In the genomic region with DNA sequence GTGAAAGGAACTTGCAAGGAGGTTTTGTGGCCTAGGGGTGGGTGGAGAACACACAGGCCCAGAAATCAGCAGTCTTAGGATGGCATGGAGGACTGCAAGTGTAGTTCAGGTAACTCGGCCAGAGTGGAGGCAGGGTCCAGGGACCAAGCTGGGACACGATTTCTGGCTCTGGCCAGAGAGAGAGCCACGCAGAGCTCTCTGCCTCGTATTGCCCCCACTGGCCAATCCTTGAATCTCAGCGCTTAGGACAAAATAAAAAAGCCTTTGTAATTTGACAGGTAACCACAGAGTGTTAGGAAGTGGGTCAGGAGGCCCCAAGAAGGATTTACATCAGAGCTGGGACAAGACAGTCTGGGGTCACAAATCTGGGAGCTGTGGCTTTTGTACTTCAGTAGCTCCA, we compare ENCODE assay signal across 10 cellular contexts. TPM values are rescaled to one million over a fixed set of nuclear protein-coding genes. Genes with fewer than 3 reads are reported as not detected.
A peak's percentile ranks its signal among the peaks of the same experiment; 100 is the strongest.
DNase-seq lines count a peak whose midpoint lies in the region; ATAC-seq and TF ChIP-seq lines count a peak whose summit lies in the region.
"Had no signal": no experiment of that assay in that cellular context is flagged by ENCODE, and none has a peak within 500 bp of the region (broad histone marks: within the 10 kb centered on the region; RNA-seq: fewer than 3 reads in every experiment).

No MANE protein-coding gene starts in this region.

- peaks cover 90% of the 10 kb centered on the region for H3K79me2 ChIP-seq in neural progenitor cell (ENCODE audit: low read depth)

- no peaks in the 10 kb centered on the region for H3K27me3 ChIP-seq in GM06990 (replicated peaks; ENCODE audit: control insufficient read depth, insufficient read depth, low read length)
- no peaks in the 10 kb centered on the region for H3K27me3 ChIP-seq in neural progenitor cell
- no peaks in the 10 kb centered on the region for H3K27me3 ChIP-seq in esophagus muscularis mucosa
- H3K27me3 ChIP-seq: gastroesophageal sphincter had no signal

- no peak overlapping the region for H2AFZ ChIP-seq in neural progenitor cell (replicated peaks)

- TF ChIP-seq EP300 in esophagus muscularis mucosa (IDR thresholded peaks at IDR 0.05), result no peak

- peaks cover 7% of the 10 kb centered on the region for H3K27me3 Mint-ChIP-seq in neural progenitor cell (ENCODE audit: insufficient read depth, low read depth)

- no peaks in the 10 kb centered on the region for H3K9me3 Mint-ChIP-seq in neural progenitor cell

- H3K4me3 Mint-ChIP-seq in neural progenitor cell, result no peak overlapping the region

- H3F3A ChIP-seq in neural progenitor cell (ENCODE audit: low read depth), result no peaks in the 10 kb centered on the region

- H3K36me3 Mint-ChIP-seq in neural progenitor cell, result peaks cover 11% of the 10 kb centered on the region

- no peak overlapping the region for H3K4me3 ChIP-seq in GM06990 (replicated peaks; ENCODE audit: low read depth, low read length)
- no peak overlapping the region for H3K4me3 ChIP-seq in choroid plexus epithelial cell (ENCODE audit: low read depth, low read length)
- H3K4me3 ChIP-seq in neural progenitor cell, result no peak overlapping the region
- no peak overlapping the region for H3K4me3 ChIP-seq in esophagus muscularis mucosa
- H3K4me3 ChIP-seq: gastroesophageal sphincter had no signal

- peaks cover 29% of the 10 kb centered on the region for H3K4me1 ChIP-seq in neural progenitor cell
- H3K4me1 ChIP-seq in esophagus muscularis mucosa, result peaks cover 31 to 62% (median 54%) of the 10 kb centered on the region in 4 donors

- intact Hi-C loops in esophagus muscularis mucosa (cut with DNase I), result no loop called here

- H3K27ac Mint-ChIP-seq in neural progenitor cell, result no peak overlapping the region

- peaks cover 20% of the 10 kb centered on the region for H3K4me1 Mint-ChIP-seq in neural progenitor cell

- 56% methylated on average over 5 of the region's 5 CpGs for WGBS in esophagus muscularis mucosa

- H3K36me3 ChIP-seq in GM06990 (ENCODE audit: control insufficient read depth, insufficient read depth, low read length) (no peaks in the 10 kb centered on the region), neural progenitor cell (no peaks in the 10 kb centered on the region), esophagus muscularis mucosa (no peaks in the 10 kb centered on the region)
- H3K36me3 ChIP-seq: gastroesophageal sphincter had no signal

- no peak for TF ChIP-seq POLR2A in esophagus muscularis mucosa (IDR thresholded peaks at IDR 0.05; ENCODE audit: low read depth)

- DNase-seq in GM06990 (ENCODE audit: extremely low read depth, insufficient read length) (no peak), NAMALWA (ENCODE audit: low spot score) (peak; percentile 24), choroid plexus epithelial cell (ENCODE audit: low read depth) (no peak), neural progenitor cell (ENCODE audit: low spot score) (peak; percentile 47), esophagus muscularis mucosa (ENCODE audit: extremely low spot score) (no peak)
- DNase-seq: NCI-H1436 treated with DMSO at 0.1 percent for 48 hours; stimulated activated CD4-positive, alpha-beta T cell treated with anti-CD3 and anti-CD28 coated beads, Interleukin-2, amount 100 ng/mL, for 48 hours had no signal

- H4K20me1 ChIP-seq in neural progenitor cell (ENCODE audit: low read depth), result peaks cover 63% of the 10 kb centered on the region

- H3K27ac ChIP-seq in neural progenitor cell, result no peak overlapping the region
- no peak overlapping the region for H3K27ac ChIP-seq in esophagus muscularis mucosa (replicated peaks in 1 of 4)
- H3K27ac ChIP-seq: gastroesophageal sphincter had no signal

- H3K9ac ChIP-seq in neural progenitor cell, result no peak overlapping the region

- TF ChIP-seq CTCF in GM06990 (IDR thresholded peaks at IDR 0.05; ENCODE audit: insufficient read depth, low read length, poor library complexity, severe bottlenecking), result peak; percentile 35
- peak; percentile 56 for TF ChIP-seq CTCF in choroid plexus epithelial cell (conservative IDR thresholded peaks at IDR 0.05; ENCODE audit: low read depth, low read length)
- TF ChIP-seq CTCF in neural progenitor cell (IDR thresholded peaks at IDR 0.05), result peak; percentile 49
- TF ChIP-seq CTCF in esophagus muscularis mucosa (IDR thresholded peaks at IDR 0.05), result peak in 1 of 3 experiments; percentile 23

- ATAC-seq in GM19397 (IDR thresholded peaks at IDR 0.05; ENCODE audit: unreplicated experiment), result no peak
- ATAC-seq in HG03097 (IDR thresholded peaks at IDR 0.05; ENCODE audit: low FRiP score, unreplicated experiment), result no peak
- ATAC-seq: gastroesophageal sphincter had no signal

- no peak overlapping the region for H3K4me2 ChIP-seq in neural progenitor cell

- H3K9me3 ChIP-seq in neural progenitor cell (ENCODE audit: low read depth) (no peaks in the 10 kb centered on the region), esophagus muscularis mucosa (no peaks in the 10 kb centered on the region)
- H3K9me3 ChIP-seq: gastroesophageal sphincter had no signal

RNA-seq across cellular contexts. Expression of gene MAP3K1, which starts 11.7 kb away (rescaled TPM):
- 20.3 and 22.2 TPM in 2 replicates for total RNA-seq in neural progenitor cell (ENCODE audit: low replicate concordance)
- total RNA-seq in esophagus muscularis mucosa, result 10 to 100 TPM in 1 of 4 donors, 1 to 10 TPM in 3; 7.2 to 12.3 (median 8.8) TPM

Comparison
In these comparisons a context has a peak if more than half of its experiments do, and no peak if none do; other contexts are left out.
1. DNase-seq: peak in NAMALWA (single experiment) and neural progenitor cell (single experiment); none in GM06990 (single experiment), choroid plexus epithelial cell (single experiment) and esophagus muscularis mucosa (single experiment).